ENCODE assay signal across 23 cellular contexts in genomic region chr14:76832503-76832988, GRCh38. TPM values are rescaled to one million over a fixed set of nuclear protein-coding genes. Genes with fewer than 3 reads are reported as not detected.
DNase-seq lines count a peak whose midpoint lies in the region; ATAC-seq and TF ChIP-seq lines count a peak whose summit lies in the region.
"Had no signal": no experiment of that assay in that cellular context is flagged by ENCODE, and none has a peak within 500 bp of the region (broad histone marks: within the 10 kb centered on the region; RNA-seq: fewer than 3 reads in every experiment).

No MANE protein-coding gene starts in this region.

- H3K4me1 ChIP-seq in lower lobe of right lung: peaks cover 24% of the 10 kb centered on the region
- H3K4me1 ChIP-seq: A549 had no signal

- no peak overlapping the region for H3K27ac Mint-ChIP-seq in activated CD8-positive, alpha-beta T cell treated with anti-CD3 and anti-CD28 coated beads, Interleukin-2, amount 10 ng/mL, durations not matched to agents 7 days and 5 days
- H3K27ac Mint-ChIP-seq: activated CD4-positive, alpha-beta T cell treated with anti-CD3 and anti-CD28 coated beads, Interleukin-2, amount 10 ng/mL, durations not matched to agents 7 days and 5 days had no signal

- no peaks in the 10 kb centered on the region for H3K27me3 ChIP-seq in lower lobe of right lung (ENCODE audit: low read depth)
- H3K27me3 ChIP-seq: BLaER1 treated with 17β-estradiol and CSF1 and Interleukin-3, amounts not matched to agents 10 nM and 100 nM; gastrocnemius medialis; neutrophil had no signal

- ATAC-seq in lower lobe of right lung: peak; percentile 51 to 54
- ATAC-seq in activated CD8-positive, alpha-beta T cell treated with anti-CD3 and anti-CD28 coated beads, Interleukin-2, amount 10 ng/mL, durations not matched to agents 7 days and 5 days: no peak
- ATAC-seq: A549, HCT116 had no signal

- H3K27me3 Mint-ChIP-seq in activated CD8-positive, alpha-beta T cell treated with anti-CD3 and anti-CD28 coated beads, Interleukin-2, amount 10 ng/mL, durations not matched to agents 7 days and 5 days (ENCODE audit: low read depth): peaks cover 11% of the 10 kb centered on the region

- DNase-seq in SKM-1 treated with dmso at 0.1 percent for 144 hours (lab: John Stamatoyannopoulos, UW; ENCODE audit: unreplicated experiment) (peak; percentile 51), SKM-1 (lab: John Stamatoyannopoulos, UW; ENCODE audit: unreplicated experiment) (no peak), fibroblast of pulmonary artery (ENCODE audit: low read depth) (peak; percentile 52), lower lobe of right lung (no peak), T-helper 2 cell (no peak), coronary artery (ENCODE audit: low spot score) (no peak), DMS53 (lab: John Stamatoyannopoulos, UW) (no peak)
- no peak for DNase-seq in activated CD8-positive, alpha-beta T cell treated with anti-CD3 and anti-CD28 coated beads, Interleukin-2, amount 10 ng/mL, durations not matched to agents 7 days and 5 days
- DNase-seq: activated CD4-positive, alpha-beta T cell treated with anti-CD3 and anti-CD28 coated beads, Interleukin-2, amount 10 ng/mL, durations not matched to agents 7 days and 5 days; activated CD8-positive, alpha-beta memory T cell treated with anti-CD3 and anti-CD28 coated beads, Interleukin-2, amount 50 U/mL, for 4 hours; amniotic stem cell; gastrocnemius medialis; Karpas-422; NCI-H2081 treated with DMSO at 0.1 percent for 48 hours; NCI-H510A treated with DMSO at 0.1 percent for 48 hours; stimulated activated CD4-positive, alpha-beta T cell treated with anti-CD3 and anti-CD28 coated beads, Interleukin-15, amount 100 ng/mL, for 24 hours had no signal

- no peaks in the 10 kb centered on the region for H3K36me3 ChIP-seq in lower lobe of right lung
- H3K36me3 ChIP-seq: BLaER1 treated with 17β-estradiol and CSF1 and Interleukin-3, amounts not matched to agents 10 nM and 100 nM; gastrocnemius medialis; neutrophil had no signal

- H3K4me3 ChIP-seq in fibroblast of pulmonary artery (replicated peaks; ENCODE audit: low read depth, low read length) (no peak overlapping the region), lower lobe of right lung (no peak overlapping the region), coronary artery (no peak overlapping the region)
- H3K4me3 ChIP-seq: A549; BLaER1 treated with 17β-estradiol and CSF1 and Interleukin-3, amounts not matched to agents 10 nM and 100 nM; gastrocnemius medialis had no signal

- H3K4me3 Mint-ChIP-seq in activated CD8-positive, alpha-beta T cell treated with anti-CD3 and anti-CD28 coated beads, Interleukin-2, amount 10 ng/mL, durations not matched to agents 7 days and 5 days: no peak overlapping the region
- H3K4me3 Mint-ChIP-seq: activated CD4-positive, alpha-beta T cell treated with anti-CD3 and anti-CD28 coated beads, Interleukin-2, amount 10 ng/mL, durations not matched to agents 7 days and 5 days had no signal

- intact Hi-C loops in lower lobe of right lung (cut with DNase I): no loop called here

- TF ChIP-seq CTCF in fibroblast of pulmonary artery (IDR thresholded peaks at IDR 0.05; ENCODE audit: low read length, missing control alignments) (no peak), lower lobe of right lung (IDR thresholded peaks at IDR 0.05) (no peak), coronary artery (IDR thresholded peaks at IDR 0.05) (no peak)

- H3K9me3 ChIP-seq in lower lobe of right lung: no peaks in the 10 kb centered on the region
- H3K9me3 ChIP-seq: A549; BLaER1 treated with 17β-estradiol and CSF1 and Interleukin-3, amounts not matched to agents 10 nM and 100 nM; gastrocnemius medialis; neutrophil had no signal

- peak overlapping the region; percentile 18 for H3K27ac ChIP-seq in lower lobe of right lung
- peak overlapping the region in 1 of 2 donors; percentile 4 for H3K27ac ChIP-seq in coronary artery
- H3K27ac ChIP-seq: A549, epithelial cell of prostate, gastrocnemius medialis, neutrophil, RWPE1 had no signal

- CTCF ChIA-PET in activated CD8-positive, alpha-beta T cell treated with anti-CD3 and anti-CD28 coated beads, Interleukin-2, amount 10 ng/mL, durations not matched to agents 7 days and 5 days (lab: Charles Lee): interaction anchor here (0.9 to 1.6 kb wide), 4 partner anchors 14 to 263 kb away, joined by 3 to 7 read pairs (median 3); no protein-coding TSS in a partner anchor

- POLR2A ChIA-PET in activated CD8-positive, alpha-beta T cell treated with anti-CD3 and anti-CD28 coated beads, Interleukin-2, amount 10 ng/mL, durations not matched to agents 7 days and 5 days (lab: Charles Lee): no interaction called here

- H3K36me3 Mint-ChIP-seq in activated CD8-positive, alpha-beta T cell treated with anti-CD3 and anti-CD28 coated beads, Interleukin-2, amount 10 ng/mL, durations not matched to agents 7 days and 5 days (ENCODE audit: low read depth): no peaks in the 10 kb centered on the region

- no peaks in the 10 kb centered on the region for H3K9me3 Mint-ChIP-seq in activated CD8-positive, alpha-beta T cell treated with anti-CD3 and anti-CD28 coated beads, Interleukin-2, amount 10 ng/mL, durations not matched to agents 7 days and 5 days (ENCODE audit: insufficient read depth)
- H3K9me3 Mint-ChIP-seq: activated CD4-positive, alpha-beta T cell treated with anti-CD3 and anti-CD28 coated beads, Interleukin-2, amount 10 ng/mL, durations not matched to agents 7 days and 5 days had no signal

- no peaks in the 10 kb centered on the region for H3K4me1 Mint-ChIP-seq in activated CD8-positive, alpha-beta T cell treated with anti-CD3 and anti-CD28 coated beads, Interleukin-2, amount 10 ng/mL, durations not matched to agents 7 days and 5 days (ENCODE audit: low read depth)
- H3K4me1 Mint-ChIP-seq: activated CD4-positive, alpha-beta T cell treated with anti-CD3 and anti-CD28 coated beads, Interleukin-2, amount 10 ng/mL, durations not matched to agents 7 days and 5 days had no signal

RNA-seq across cellular contexts. Expression of gene LRRC74A, which starts 6.3 kb away (rescaled TPM):
- total RNA-seq in lower lobe of right lung: not detected
- total RNA-seq in activated CD8-positive, alpha-beta T cell treated with anti-CD3 and anti-CD28 coated beads, Interleukin-2, amount 10 ng/mL, durations not matched to agents 7 days and 5 days: not detected
- total RNA-seq: activated CD4-positive, alpha-beta T cell treated with anti-CD3 and anti-CD28 coated beads, Interleukin-2, amount 10 ng/mL, durations not matched to agents 7 days and 5 days; gastrocnemius medialis; ureter had no signal

RNA-seq across cellular contexts. Expression of gene ANGEL1, which starts 19.9 kb away (rescaled TPM):
- 28.9 TPM for total RNA-seq in lower lobe of right lung
- total RNA-seq in activated CD8-positive, alpha-beta T cell treated with anti-CD3 and anti-CD28 coated beads, Interleukin-2, amount 10 ng/mL, durations not matched to agents 7 days and 5 days: 10 to 100 TPM; 11.5 to 13.7 TPM

Comparison
In these comparisons a context has a peak if more than half of its experiments do, and no peak if none do; other contexts are left out.
1. DNase-seq: peak in SKM-1 treated with dmso at 0.1 percent for 144 hours (single experiment) and fibroblast of pulmonary artery (single experiment); none in SKM-1 (single experiment), lower lobe of right lung (single experiment), T-helper 2 cell (0 of 5), coronary artery (single experiment), DMS53 (single experiment) and activated CD8-positive, alpha-beta T cell treated with anti-CD3 and anti-CD28 coated beads, Interleukin-2, amount 10 ng/mL, durations not matched to agents 7 days and 5 days (single experiment).